1 cellular context compared by ENCODE assay signal in the genomic region with DNA sequence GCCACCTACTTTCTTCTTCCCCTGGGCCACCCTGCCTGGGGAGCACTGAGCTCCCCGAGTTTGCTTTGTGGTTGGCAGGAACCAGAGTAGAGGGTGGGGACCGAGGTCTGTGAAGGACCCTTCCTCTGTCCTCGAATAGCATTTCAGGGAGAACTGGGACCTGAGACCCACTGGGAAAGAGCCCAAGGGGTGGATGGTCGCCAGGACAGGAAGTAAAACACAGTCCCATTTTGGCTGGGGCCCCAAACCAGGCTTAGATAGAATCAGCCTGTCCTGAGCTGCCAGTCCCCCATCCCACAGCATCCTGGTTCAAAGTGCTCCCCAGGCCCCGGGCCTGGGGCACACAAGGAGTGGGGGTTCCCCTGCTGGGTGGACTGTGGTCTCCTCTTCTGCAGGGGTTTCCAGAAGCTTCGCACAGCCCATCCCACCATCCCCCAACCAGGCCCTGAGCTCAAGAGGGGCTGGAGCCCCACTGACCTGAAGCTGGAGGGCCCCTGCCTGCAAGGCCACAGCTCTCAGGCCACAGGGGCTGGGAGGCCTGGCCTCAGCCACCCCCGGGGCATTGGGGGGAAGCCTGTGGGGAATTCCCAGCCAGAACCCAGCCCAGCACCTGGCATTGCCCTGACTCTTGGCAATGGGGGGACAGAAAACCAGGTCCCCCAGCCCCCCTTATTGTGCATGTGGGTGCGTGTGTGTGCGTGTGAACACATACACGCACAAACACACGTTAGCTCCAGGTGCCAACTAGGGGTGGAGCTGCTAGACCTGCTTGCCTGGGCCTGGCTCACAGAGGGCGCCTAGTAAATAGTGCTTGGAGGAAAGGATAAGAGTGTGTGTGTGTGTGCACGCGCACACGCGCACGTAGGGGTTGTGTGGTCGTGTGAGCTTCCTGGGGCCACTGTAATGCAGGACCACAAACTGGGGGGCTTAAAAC.
A peak's percentile ranks its signal among the peaks of the same experiment; 100 is the strongest.
TF ChIP-seq lines count a peak whose summit lies in the region.

No MANE protein-coding gene starts in this region.

TF ChIP-seq in HepG2, 621 proteins besides CTCF, POLR2A, EP300 and RAD21 (continued from another document and continues in another):
- TF ChIP-seq, protein P1, sequence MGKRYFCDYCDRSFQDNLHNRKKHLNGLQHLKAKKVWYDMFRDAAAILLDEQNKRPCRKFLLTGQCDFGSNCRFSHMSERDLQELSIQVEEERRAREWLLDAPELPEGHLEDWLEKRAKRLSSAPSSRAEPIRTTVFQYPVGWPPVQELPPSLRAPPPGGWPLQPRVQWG (CRISPR knock-in tag; IDR thresholded peaks at IDR 0.05; ENCODE audit: borderline replicate concordance, low read depth) = no peak
- TF ChIP-seq MTA3 (CRISPR knock-in tag; IDR thresholded peaks at IDR 0.05) (no peak), ZSCAN22 (CRISPR knock-in tag; IDR thresholded peaks at IDR 0.05) (no peak), RELA (CRISPR knock-in tag; IDR thresholded peaks at IDR 0.05) (peak; percentile 73; the same call in 1 of the 2 replicates), JUN (CRISPR knock-in tag; IDR thresholded peaks at IDR 0.05) (no peak), ZNF251 (CRISPR knock-in tag; IDR thresholded peaks at IDR 0.05) (no peak), KLF11 (CRISPR knock-in tag; IDR thresholded peaks at IDR 0.05) (no peak), ZNF550 (CRISPR knock-in tag; IDR thresholded peaks at IDR 0.05; ENCODE audit: borderline replicate concordance) (no peak), ZNF10 (CRISPR knock-in tag; IDR thresholded peaks at IDR 0.05; ENCODE audit: borderline replicate concordance, low read depth) (no peak), KMT2A (CRISPR knock-in tag; IDR thresholded peaks at IDR 0.05) (no peak), HNRNPL (IDR thresholded peaks at IDR 0.05; ENCODE audit: low read depth, low read length) (peak; percentile 85), BORCS8-MEF2B (CRISPR knock-in tag; IDR thresholded peaks at IDR 0.05) (0 out of 2 replicates have a peak, but pooled peaks have one; percentile 33), NAIF1 (CRISPR knock-in tag; IDR thresholded peaks at IDR 0.05; ENCODE audit: borderline replicate concordance) (peak; percentile 32; the same call in 1 of the 2 replicates), RNF2 (conservative IDR thresholded peaks at IDR 0.05; ENCODE audit: low read depth) (no peak), ZNF547 (CRISPR knock-in tag; IDR thresholded peaks at IDR 0.05) (no peak), SNAPC2 (CRISPR knock-in tag; IDR thresholded peaks at IDR 0.05) (peak; percentile 74; the same call in 1 of the 2 replicates), SRY (CRISPR knock-in tag; IDR thresholded peaks at IDR 0.05) (peak; percentile 24; the same call in 1 of the 2 replicates), ZNF720 (CRISPR knock-in tag; IDR thresholded peaks at IDR 0.05) (no peak), MED8 (CRISPR knock-in tag; IDR thresholded peaks at IDR 0.05; ENCODE audit: insufficient replicate concordance) (peak; percentile 16), ZNF441 (CRISPR knock-in tag; IDR thresholded peaks at IDR 0.05; ENCODE audit: borderline replicate concordance) (peak; percentile 51; the same call in 1 of the 2 replicates), FOSL1 (CRISPR knock-in tag; IDR thresholded peaks at IDR 0.05; ENCODE audit: borderline replicate concordance) (no peak), TARDBP (CRISPR knock-in tag; IDR thresholded peaks at IDR 0.05) (peak; percentile 73; the same call in 1 of the 2 replicates)
- TF ChIP-seq, protein P2, sequence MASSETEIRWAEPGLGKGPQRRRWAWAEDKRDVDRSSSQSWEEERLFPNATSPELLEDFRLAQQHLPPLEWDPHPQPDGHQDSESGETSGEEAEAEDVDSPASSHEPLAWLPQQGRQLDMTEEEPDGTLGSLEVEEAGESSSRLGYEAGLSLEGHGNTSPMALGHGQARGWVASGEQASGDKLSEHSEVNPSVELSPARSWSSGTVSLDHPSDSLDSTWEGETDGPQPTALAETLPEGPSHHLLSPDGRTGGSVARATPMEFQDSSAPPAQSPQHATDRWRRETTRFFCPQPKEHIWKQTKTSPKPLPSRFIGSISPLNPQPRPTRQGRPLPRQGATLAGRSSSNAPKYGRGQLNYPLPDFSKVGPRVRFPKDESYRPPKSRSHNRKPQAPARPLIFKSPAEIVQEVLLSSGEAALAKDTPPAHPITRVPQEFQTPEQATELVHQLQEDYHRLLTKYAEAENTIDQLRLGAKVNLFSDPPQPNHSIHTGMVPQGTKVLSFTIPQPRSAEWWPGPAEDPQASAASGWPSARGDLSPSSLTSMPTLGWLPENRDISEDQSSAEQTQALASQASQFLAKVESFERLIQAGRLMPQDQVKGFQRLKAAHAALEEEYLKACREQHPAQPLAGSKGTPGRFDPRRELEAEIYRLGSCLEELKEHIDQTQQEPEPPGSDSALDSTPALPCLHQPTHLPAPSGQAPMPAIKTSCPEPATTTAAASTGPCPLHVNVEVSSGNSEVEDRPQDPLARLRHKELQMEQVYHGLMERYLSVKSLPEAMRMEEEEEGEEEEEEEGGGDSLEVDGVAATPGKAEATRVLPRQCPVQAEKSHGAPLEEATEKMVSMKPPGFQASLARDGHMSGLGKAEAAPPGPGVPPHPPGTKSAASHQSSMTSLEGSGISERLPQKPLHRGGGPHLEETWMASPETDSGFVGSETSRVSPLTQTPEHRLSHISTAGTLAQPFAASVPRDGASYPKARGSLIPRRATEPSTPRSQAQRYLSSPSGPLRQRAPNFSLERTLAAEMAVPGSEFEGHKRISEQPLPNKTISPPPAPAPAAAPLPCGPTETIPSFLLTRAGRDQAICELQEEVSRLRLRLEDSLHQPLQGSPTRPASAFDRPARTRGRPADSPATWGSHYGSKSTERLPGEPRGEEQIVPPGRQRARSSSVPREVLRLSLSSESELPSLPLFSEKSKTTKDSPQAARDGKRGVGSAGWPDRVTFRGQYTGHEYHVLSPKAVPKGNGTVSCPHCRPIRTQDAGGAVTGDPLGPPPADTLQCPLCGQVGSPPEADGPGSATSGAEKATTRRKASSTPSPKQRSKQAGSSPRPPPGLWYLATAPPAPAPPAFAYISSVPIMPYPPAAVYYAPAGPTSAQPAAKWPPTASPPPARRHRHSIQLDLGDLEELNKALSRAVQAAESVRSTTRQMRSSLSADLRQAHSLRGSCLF (CRISPR knock-in tag; IDR thresholded peaks at IDR 0.05; ENCODE audit: borderline replicate concordance) = no peak
- TF ChIP-seq, protein P3, sequence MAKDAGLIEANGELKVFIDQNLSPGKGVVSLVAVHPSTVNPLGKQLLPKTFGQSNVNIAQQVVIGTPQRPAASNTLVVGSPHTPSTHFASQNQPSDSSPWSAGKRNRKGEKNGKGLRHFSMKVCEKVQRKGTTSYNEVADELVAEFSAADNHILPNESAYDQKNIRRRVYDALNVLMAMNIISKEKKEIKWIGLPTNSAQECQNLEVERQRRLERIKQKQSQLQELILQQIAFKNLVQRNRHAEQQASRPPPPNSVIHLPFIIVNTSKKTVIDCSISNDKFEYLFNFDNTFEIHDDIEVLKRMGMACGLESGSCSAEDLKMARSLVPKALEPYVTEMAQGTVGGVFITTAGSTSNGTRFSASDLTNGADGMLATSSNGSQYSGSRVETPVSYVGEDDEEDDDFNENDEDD (CRISPR knock-in tag; IDR thresholded peaks at IDR 0.05; ENCODE audit: borderline replicate concordance) = peak; percentile 31; the same call in 1 of the 2 replicates
- TF ChIP-seq, protein P4, sequence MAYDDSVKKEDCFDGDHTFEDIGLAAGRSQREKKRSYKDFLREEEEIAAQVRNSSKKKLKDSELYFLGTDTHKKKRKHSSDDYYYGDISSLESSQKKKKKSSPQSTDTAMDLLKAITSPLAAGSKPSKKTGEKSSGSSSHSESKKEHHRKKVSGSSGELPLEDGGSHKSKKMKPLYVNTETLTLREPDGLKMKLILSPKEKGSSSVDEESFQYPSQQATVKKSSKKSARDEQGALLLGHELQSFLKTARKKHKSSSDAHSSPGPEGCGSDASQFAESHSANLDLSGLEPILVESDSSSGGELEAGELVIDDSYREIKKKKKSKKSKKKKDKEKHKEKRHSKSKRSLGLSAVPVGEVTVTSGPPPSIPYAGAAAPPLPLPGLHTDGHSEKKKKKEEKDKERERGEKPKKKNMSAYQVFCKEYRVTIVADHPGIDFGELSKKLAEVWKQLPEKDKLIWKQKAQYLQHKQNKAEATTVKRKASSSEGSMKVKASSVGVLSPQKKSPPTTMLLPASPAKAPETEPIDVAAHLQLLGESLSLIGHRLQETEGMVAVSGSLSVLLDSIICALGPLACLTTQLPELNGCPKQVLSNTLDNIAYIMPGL (CRISPR knock-in tag; IDR thresholded peaks at IDR 0.05; ENCODE audit: borderline replicate concordance in 1 of 2, low read depth in 1 of 2) = no peak; a peak in 1 of 4 replicates
- TF ChIP-seq, protein P5, sequence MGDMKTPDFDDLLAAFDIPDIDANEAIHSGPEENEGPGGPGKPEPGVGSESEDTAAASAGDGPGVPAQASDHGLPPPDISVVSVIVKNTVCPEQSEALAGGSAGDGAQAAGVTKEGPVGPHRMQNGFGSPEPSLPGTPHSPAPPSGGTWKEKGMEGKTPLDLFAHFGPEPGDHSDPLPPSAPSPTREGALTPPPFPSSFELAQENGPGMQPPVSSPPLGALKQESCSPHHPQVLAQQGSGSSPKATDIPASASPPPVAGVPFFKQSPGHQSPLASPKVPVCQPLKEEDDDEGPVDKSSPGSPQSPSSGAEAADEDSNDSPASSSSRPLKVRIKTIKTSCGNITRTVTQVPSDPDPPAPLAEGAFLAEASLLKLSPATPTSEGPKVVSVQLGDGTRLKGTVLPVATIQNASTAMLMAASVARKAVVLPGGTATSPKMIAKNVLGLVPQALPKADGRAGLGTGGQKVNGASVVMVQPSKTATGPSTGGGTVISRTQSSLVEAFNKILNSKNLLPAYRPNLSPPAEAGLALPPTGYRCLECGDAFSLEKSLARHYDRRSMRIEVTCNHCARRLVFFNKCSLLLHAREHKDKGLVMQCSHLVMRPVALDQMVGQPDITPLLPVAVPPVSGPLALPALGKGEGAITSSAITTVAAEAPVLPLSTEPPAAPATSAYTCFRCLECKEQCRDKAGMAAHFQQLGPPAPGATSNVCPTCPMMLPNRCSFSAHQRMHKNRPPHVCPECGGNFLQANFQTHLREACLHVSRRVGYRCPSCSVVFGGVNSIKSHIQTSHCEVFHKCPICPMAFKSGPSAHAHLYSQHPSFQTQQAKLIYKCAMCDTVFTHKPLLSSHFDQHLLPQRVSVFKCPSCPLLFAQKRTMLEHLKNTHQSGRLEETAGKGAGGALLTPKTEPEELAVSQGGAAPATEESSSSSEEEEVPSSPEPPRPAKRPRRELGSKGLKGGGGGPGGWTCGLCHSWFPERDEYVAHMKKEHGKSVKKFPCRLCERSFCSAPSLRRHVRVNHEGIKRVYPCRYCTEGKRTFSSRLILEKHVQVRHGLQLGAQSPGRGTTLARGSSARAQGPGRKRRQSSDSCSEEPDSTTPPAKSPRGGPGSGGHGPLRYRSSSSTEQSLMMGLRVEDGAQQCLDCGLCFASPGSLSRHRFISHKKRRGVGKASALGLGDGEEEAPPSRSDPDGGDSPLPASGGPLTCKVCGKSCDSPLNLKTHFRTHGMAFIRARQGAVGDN (CRISPR knock-in tag; IDR thresholded peaks at IDR 0.05) = peak; percentile 80
- TF ChIP-seq, protein P6, sequence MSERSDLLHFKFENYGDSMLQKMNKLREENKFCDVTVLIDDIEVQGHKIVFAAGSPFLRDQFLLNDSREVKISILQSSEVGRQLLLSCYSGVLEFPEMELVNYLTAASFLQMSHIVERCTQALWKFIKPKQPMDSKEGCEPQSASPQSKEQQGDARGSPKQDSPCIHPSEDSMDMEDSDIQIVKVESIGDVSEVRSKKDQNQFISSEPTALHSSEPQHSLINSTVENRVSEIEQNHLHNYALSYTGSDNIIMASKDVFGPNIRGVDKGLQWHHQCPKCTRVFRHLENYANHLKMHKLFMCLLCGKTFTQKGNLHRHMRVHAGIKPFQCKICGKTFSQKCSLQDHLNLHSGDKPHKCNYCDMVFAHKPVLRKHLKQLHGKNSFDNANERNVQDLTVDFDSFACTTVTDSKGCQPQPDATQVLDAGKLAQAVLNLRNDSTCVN (CRISPR knock-in tag; IDR thresholded peaks at IDR 0.05; ENCODE audit: borderline replicate concordance) = peak; percentile 62; the same call in 1 of the 2 replicates
- TF ChIP-seq, protein P7, sequence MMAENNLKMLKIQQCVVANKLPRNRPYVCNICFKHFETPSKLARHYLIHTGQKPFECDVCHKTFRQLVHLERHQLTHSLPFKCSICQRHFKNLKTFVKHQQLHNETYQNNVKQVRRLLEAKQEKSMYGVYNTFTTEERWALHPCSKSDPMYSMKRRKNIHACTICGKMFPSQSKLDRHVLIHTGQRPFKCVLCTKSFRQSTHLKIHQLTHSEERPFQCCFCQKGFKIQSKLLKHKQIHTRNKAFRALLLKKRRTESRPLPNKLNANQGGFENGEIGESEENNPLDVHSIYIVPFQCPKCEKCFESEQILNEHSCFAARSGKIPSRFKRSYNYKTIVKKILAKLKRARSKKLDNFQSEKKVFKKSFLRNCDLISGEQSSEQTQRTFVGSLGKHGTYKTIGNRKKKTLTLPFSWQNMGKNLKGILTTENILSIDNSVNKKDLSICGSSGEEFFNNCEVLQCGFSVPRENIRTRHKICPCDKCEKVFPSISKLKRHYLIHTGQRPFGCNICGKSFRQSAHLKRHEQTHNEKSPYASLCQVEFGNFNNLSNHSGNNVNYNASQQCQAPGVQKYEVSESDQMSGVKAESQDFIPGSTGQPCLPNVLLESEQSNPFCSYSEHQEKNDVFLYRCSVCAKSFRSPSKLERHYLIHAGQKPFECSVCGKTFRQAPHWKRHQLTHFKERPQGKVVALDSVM (CRISPR knock-in tag; IDR thresholded peaks at IDR 0.05) = no peak; the same call in 1 of the 2 replicates
- TF ChIP-seq, protein P8, sequence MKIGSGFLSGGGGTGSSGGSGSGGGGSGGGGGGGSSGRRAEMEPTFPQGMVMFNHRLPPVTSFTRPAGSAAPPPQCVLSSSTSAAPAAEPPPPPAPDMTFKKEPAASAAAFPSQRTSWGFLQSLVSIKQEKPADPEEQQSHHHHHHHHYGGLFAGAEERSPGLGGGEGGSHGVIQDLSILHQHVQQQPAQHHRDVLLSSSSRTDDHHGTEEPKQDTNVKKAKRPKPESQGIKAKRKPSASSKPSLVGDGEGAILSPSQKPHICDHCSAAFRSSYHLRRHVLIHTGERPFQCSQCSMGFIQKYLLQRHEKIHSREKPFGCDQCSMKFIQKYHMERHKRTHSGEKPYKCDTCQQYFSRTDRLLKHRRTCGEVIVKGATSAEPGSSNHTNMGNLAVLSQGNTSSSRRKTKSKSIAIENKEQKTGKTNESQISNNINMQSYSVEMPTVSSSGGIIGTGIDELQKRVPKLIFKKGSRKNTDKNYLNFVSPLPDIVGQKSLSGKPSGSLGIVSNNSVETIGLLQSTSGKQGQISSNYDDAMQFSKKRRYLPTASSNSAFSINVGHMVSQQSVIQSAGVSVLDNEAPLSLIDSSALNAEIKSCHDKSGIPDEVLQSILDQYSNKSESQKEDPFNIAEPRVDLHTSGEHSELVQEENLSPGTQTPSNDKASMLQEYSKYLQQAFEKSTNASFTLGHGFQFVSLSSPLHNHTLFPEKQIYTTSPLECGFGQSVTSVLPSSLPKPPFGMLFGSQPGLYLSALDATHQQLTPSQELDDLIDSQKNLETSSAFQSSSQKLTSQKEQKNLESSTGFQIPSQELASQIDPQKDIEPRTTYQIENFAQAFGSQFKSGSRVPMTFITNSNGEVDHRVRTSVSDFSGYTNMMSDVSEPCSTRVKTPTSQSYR (CRISPR knock-in tag; IDR thresholded peaks at IDR 0.05; ENCODE audit: borderline replicate concordance) = peak; percentile 49; the same call in 1 of the 2 replicates
- TF ChIP-seq, protein P9, sequence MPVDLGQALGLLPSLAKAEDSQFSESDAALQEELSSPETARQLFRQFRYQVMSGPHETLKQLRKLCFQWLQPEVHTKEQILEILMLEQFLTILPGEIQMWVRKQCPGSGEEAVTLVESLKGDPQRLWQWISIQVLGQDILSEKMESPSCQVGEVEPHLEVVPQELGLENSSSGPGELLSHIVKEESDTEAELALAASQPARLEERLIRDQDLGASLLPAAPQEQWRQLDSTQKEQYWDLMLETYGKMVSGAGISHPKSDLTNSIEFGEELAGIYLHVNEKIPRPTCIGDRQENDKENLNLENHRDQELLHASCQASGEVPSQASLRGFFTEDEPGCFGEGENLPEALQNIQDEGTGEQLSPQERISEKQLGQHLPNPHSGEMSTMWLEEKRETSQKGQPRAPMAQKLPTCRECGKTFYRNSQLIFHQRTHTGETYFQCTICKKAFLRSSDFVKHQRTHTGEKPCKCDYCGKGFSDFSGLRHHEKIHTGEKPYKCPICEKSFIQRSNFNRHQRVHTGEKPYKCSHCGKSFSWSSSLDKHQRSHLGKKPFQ (CRISPR knock-in tag; IDR thresholded peaks at IDR 0.05; ENCODE audit: insufficient replicate concordance) = no peak
